Comparison of ENCODE assay signal across 20 cellular contexts in the genomic region with DNA sequence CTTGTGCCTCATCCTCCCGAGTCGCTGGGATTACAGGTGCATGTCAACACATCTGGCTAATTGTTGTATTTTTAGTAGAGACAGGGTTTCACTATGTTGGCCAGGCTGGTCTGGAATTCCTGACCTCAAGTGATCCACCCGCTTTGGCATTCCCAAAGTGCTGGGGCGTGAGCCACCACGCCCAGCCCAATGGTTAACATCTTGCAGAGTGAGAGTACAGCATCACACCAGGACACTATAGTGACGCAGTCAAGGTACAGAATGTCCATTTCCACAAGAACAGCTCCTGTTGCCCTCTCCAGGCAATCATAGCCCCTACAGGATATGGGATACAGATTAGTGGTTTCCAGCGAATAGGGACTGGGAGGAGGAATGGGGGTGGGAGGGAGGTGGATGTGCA. TPM values are rescaled to one million over a fixed set of nuclear protein-coding genes. Genes with fewer than 3 reads are reported as not detected.
DNase-seq lines count a peak whose midpoint lies in the region; ATAC-seq, FAIRE-seq and TF ChIP-seq lines count a peak whose summit lies in the region.
"Had no signal": no experiment of that assay in that cellular context is flagged by ENCODE, and none has a peak within 500 bp of the region (broad histone marks: within the 10 kb centered on the region; RNA-seq: fewer than 3 reads in every experiment).

No MANE protein-coding gene starts in this region.

- H3K27me3 Mint-ChIP-seq in MCF 10A (ENCODE audit: insufficient read depth, unreplicated experiment) (no peaks in the 10 kb centered on the region), neural progenitor cell (ENCODE audit: insufficient read depth, low read depth) (no peaks in the 10 kb centered on the region)

- H3K9me3 Mint-ChIP-seq in MCF 10A (ENCODE audit: unreplicated experiment): no peaks in the 10 kb centered on the region
- no peaks in the 10 kb centered on the region for H3K9me3 Mint-ChIP-seq in neural progenitor cell
- H3K9me3 Mint-ChIP-seq: CD4-positive, alpha-beta T cell had no signal

- no peaks in the 10 kb centered on the region for H3K4me1 Mint-ChIP-seq in MCF 10A (ENCODE audit: insufficient read depth, unreplicated experiment)
- no peaks in the 10 kb centered on the region for H3K4me1 Mint-ChIP-seq in neural progenitor cell

- no peak for TF ChIP-seq POLR2A in K562 (conservative IDR thresholded peaks at IDR 0.05)

- dilution Hi-C loops in mammary epithelial cell (cut with HindIII; ENCODE audit: low sequenced_read_pairs): no loop called here

- POLR2A ChIA-PET in MCF 10A (lab: Yijun Ruan, JAX) (interaction anchor here (1.0 kb wide), 1 partner anchor 57 kb away, joined by 3 read pairs; no protein-coding TSS in a partner anchor), K562 (lab: Yijun Ruan, JAX) (no interaction called here)

- H3K4me3 ChIP-seq in mammary epithelial cell (replicated peaks in 1 of 3; ENCODE audit: insufficient read depth in 1 of 3, low read depth in 2 of 3, low read length in 3 of 3) (no peak overlapping the region), K562 (no peak overlapping the region), neural progenitor cell (no peak overlapping the region)
- H3K4me3 ChIP-seq in effector memory CD4-positive, alpha-beta T cell (ENCODE audit: insufficient read depth, low read depth, low read length, poor library complexity, severe bottlenecking): no peak overlapping the region
- H3K4me3 ChIP-seq: A549 had no signal

- no peak for TF ChIP-seq RAD21 in K562 (CRISPR knock-in tag; conservative IDR thresholded peaks at IDR 0.05 in 1 of 2, IDR thresholded peaks at IDR 0.05 in 1 of 2)

- CTCF ChIA-PET in MCF 10A (lab: Yijun Ruan, JAX): no interaction called here
- CTCF ChIA-PET in mammary epithelial cell (lab: Charles Lee; ENCODE audit: low non-redundant PET): no interaction called here
- CTCF ChIA-PET in K562 (lab: Yijun Ruan, JAX; ENCODE audit: low intra/inter-chr PET ratio): no interaction called here

- H3K4me2 ChIP-seq in mammary epithelial cell (ENCODE audit: insufficient read depth, low read depth, low read length) (no peak overlapping the region), K562 (ENCODE audit: insufficient read depth, low read length) (no peak overlapping the region), neural progenitor cell (no peak overlapping the region)
- H3K4me2 ChIP-seq: A549 had no signal

- in situ Hi-C loops in mammary epithelial cell (cut with MboI; ENCODE audit: low sequenced_read_pairs in 2 of 2) (no loop called here), K562 (cut with MboI) (no loop called here)

- no peak for TF ChIP-seq EP300 in K562 (IDR thresholded peaks at IDR 0.05; ENCODE audit: low read length)

- no peak overlapping the region for H3K27ac ChIP-seq in mammary epithelial cell (ENCODE audit: insufficient read depth, low read depth, low read length)
- no peak overlapping the region for H3K27ac ChIP-seq in K562 (ENCODE audit: extremely low read depth, low read depth, low read length)
- no peak overlapping the region for H3K27ac ChIP-seq in neural progenitor cell
- H3K27ac ChIP-seq in effector memory CD4-positive, alpha-beta T cell (ENCODE audit: insufficient read depth, low read length, poor library complexity, severe bottlenecking): no peak overlapping the region
- H3K27ac ChIP-seq: 22Rv1, A549, C4-2B had no signal

- DNase-seq in MCF 10A (ENCODE audit: unreplicated experiment) (peak; percentile 38), mammary epithelial cell (no peak), K562 (ENCODE audit: extremely low read depth in 1 of 4, low spot score in 3 of 4) (no peak), neural progenitor cell (ENCODE audit: low spot score) (no peak), urothelium cell line (ENCODE audit: low spot score) (no peak), cerebellum (ENCODE audit: low spot score) (no peak)
- DNase-seq in effector memory CD4-positive, alpha-beta T cell: no peak
- DNase-seq: AML-193; Caco-2; CD4-positive, alpha-beta T cell; HCEC 1CT; KBM-7 had no signal

- H3K9me3 ChIP-seq in mammary epithelial cell (replicated peaks; ENCODE audit: insufficient read depth, low read length) (no peaks in the 10 kb centered on the region), K562 (replicated peaks; ENCODE audit: control insufficient read depth, insufficient read depth, low read depth, low read length) (no peaks in the 10 kb centered on the region), neural progenitor cell (ENCODE audit: low read depth) (no peaks in the 10 kb centered on the region)
- no peaks in the 10 kb centered on the region for H3K9me3 ChIP-seq in effector memory CD4-positive, alpha-beta T cell (ENCODE audit: control insufficient read depth, low read length)
- H3K9me3 ChIP-seq: A549, Caco-2 had no signal

- no peak for TF ChIP-seq CTCF in MCF 10A (IDR thresholded peaks at IDR 0.05; ENCODE audit: unreplicated experiment)
- TF ChIP-seq CTCF in mammary epithelial cell (conservative IDR thresholded peaks at IDR 0.05 in 1 of 2, IDR thresholded peaks at IDR 0.05 in 1 of 2; ENCODE audit: extremely low read depth in 1 of 2, insufficient read depth in 1 of 2, low read depth in 1 of 2, low read length in 2 of 2): no peak
- TF ChIP-seq CTCF in K562 (IDR thresholded peaks at IDR 0.05 in 2 of 3, conservative IDR thresholded peaks at IDR 0.05 in 1 of 3; ENCODE audit: insufficient read depth in 2 of 3, low read depth in 1 of 3, low read length in 3 of 3): no peak
- no peak for TF ChIP-seq CTCF in neural progenitor cell (IDR thresholded peaks at IDR 0.05)

- intact Hi-C loops in MCF 10A (cut with micrococcal nuclease): no loop called here
- intact Hi-C loops in mammary epithelial cell (cut with micrococcal nuclease): no loop called here
- intact Hi-C loops in K562 (cut with micrococcal nuclease): no loop called here

- H3K9me1 ChIP-seq in K562 (ENCODE audit: control insufficient read depth, insufficient read depth, low read length): no peaks in the 10 kb centered on the region

- ATAC-seq in K562 (peak; percentile 37; the same call in 1 of the 3 replicates), HG02588 (IDR thresholded peaks at IDR 0.05; ENCODE audit: unreplicated experiment) (no peak)

- H3K27ac Mint-ChIP-seq in MCF 10A (ENCODE audit: low read depth, unreplicated experiment) (no peak overlapping the region), neural progenitor cell (peak overlapping the region; percentile 33)
- H3K27ac Mint-ChIP-seq: CD4-positive, alpha-beta T cell had no signal

- 76% methylated on average over 6 of the region's 7 CpGs for WGBS in mammary epithelial cell (ENCODE audit: low coverage, missing lambda C conversion rate)
- 37% methylated on average over 7 of the region's 7 CpGs for WGBS in K562 (ENCODE audit: insufficient coverage, low coverage, missing lambda C conversion rate)

- H3K36me3 Mint-ChIP-seq in MCF 10A (ENCODE audit: insufficient read depth, unreplicated experiment) (no peaks in the 10 kb centered on the region), neural progenitor cell (no peaks in the 10 kb centered on the region)

- H3K9ac ChIP-seq in mammary epithelial cell (ENCODE audit: insufficient read depth, low read length): no peak overlapping the region
- H3K9ac ChIP-seq in K562 (ENCODE audit: insufficient read depth in 1 of 2, low read depth in 2 of 2, low read length in 2 of 2): no peak overlapping the region; a peak in 1 of 4 replicates
- H3K9ac ChIP-seq in neural progenitor cell: no peak overlapping the region

- FAIRE-seq in K562 (lab: Jason Lieb, UNC) (no peak), urothelium cell line (lab: Jason Lieb, UNC) (peak; percentile 17)
- FAIRE-seq: A549, D721Med, G401.6, H1, HTR-8/SVneo had no signal

- H3K4me1 ChIP-seq in mammary epithelial cell (ENCODE audit: insufficient read depth, low read length) (no peaks in the 10 kb centered on the region), K562 (replicated peaks in 1 of 2; ENCODE audit: control insufficient read depth in 2 of 2, insufficient read depth in 2 of 2, low read length in 2 of 2) (no peaks in the 10 kb centered on the region), neural progenitor cell (no peaks in the 10 kb centered on the region)
- no peaks in the 10 kb centered on the region for H3K4me1 ChIP-seq in effector memory CD4-positive, alpha-beta T cell (ENCODE audit: control insufficient read depth, insufficient read depth, low read length, poor library complexity, severe bottlenecking)
- H3K4me1 ChIP-seq: A549, Caco-2 had no signal

- BruUV-seq in MCF 10A (replicated peaks; lab: Mats Ljungman, UMichigan) (no TSS peak), mammary epithelial cell (replicated peaks; lab: Mats Ljungman, UMichigan) (no TSS peak), K562 (replicated peaks; lab: Mats Ljungman, UMichigan) (no TSS peak)

- H2AFZ ChIP-seq in mammary epithelial cell (ENCODE audit: low read depth, low read length) (no peak overlapping the region), K562 (ENCODE audit: low read depth, low read length) (no peak overlapping the region), neural progenitor cell (replicated peaks) (no peak overlapping the region)

- H3K36me3 ChIP-seq in mammary epithelial cell (ENCODE audit: insufficient read depth, low read length) (no peaks in the 10 kb centered on the region), K562 (ENCODE audit: control insufficient read depth, insufficient read depth, low read length) (no peaks in the 10 kb centered on the region), neural progenitor cell (no peaks in the 10 kb centered on the region)
- H3K36me3 ChIP-seq in effector memory CD4-positive, alpha-beta T cell (ENCODE audit: control insufficient read depth, insufficient read depth, low read length): no peaks in the 10 kb centered on the region

- no peak overlapping the region for H3K4me3 Mint-ChIP-seq in MCF 10A (ENCODE audit: unreplicated experiment)
- no peak overlapping the region for H3K4me3 Mint-ChIP-seq in neural progenitor cell
- H3K4me3 Mint-ChIP-seq: CD4-positive, alpha-beta T cell had no signal

- H4K20me1 ChIP-seq in mammary epithelial cell (ENCODE audit: insufficient read depth, low read length) (no peaks in the 10 kb centered on the region), K562 (replicated peaks; ENCODE audit: control insufficient read depth, insufficient read depth, low read length) (no peaks in the 10 kb centered on the region), neural progenitor cell (ENCODE audit: low read depth) (no peaks in the 10 kb centered on the region)

- no peaks in the 10 kb centered on the region for H3K79me2 ChIP-seq in mammary epithelial cell (ENCODE audit: insufficient read depth, low read length)
- no peaks in the 10 kb centered on the region for H3K79me2 ChIP-seq in K562 (ENCODE audit: control insufficient read depth, insufficient read depth, low read length)
- H3K79me2 ChIP-seq in neural progenitor cell (ENCODE audit: low read depth): no peaks in the 10 kb centered on the region

- H3K27me3 ChIP-seq in mammary epithelial cell (ENCODE audit: insufficient read depth, low read length): no peaks in the 10 kb centered on the region
- no peaks in the 10 kb centered on the region for H3K27me3 ChIP-seq in K562 (ENCODE audit: control insufficient read depth in 2 of 2, insufficient read depth in 2 of 2, low read length in 2 of 2)
- peaks cover 12% of the 10 kb centered on the region for H3K27me3 ChIP-seq in neural progenitor cell
- H3K27me3 ChIP-seq in effector memory CD4-positive, alpha-beta T cell (replicated peaks; ENCODE audit: control insufficient read depth, insufficient read depth, low read length, poor library complexity, severe bottlenecking): no peaks in the 10 kb centered on the region

- H3F3A ChIP-seq in neural progenitor cell (ENCODE audit: low read depth): no peaks in the 10 kb centered on the region

RNA-seq across cellular contexts. Expression of a gene that starts 34.0 kb away (rescaled TPM):
- total RNA-seq in MCF 10A (2022) (0.14 and 0.15 TPM in 2 replicates), mammary epithelial cell (under 1 TPM in 1 of 2 donors, not detected in 1; 0.17 TPM), K562 (2014; rRNA removed) (0.16 and 0.23 TPM in 2 replicates), K562 (2014; rRNA removed; fragmentation: Illumina TruSeq; extraction: Trizol) (0.06 and 0.11 TPM in 2 replicates), K562 (2015; rRNA removed; fragmentation: Illumina TruSeq; extraction: Trizol) (0.23 and 0.25 TPM in 2 replicates), K562 (2021) (0.62 and 0.72 TPM in 2 replicates), neural progenitor cell (ENCODE audit: low replicate concordance) (0.03 TPM in 1 of 2 replicates, not detected in the other), cerebellum (0.54 TPM)
- polyA plus RNA-seq in mammary epithelial cell (0.02 TPM), K562 (2011; rRNA removed) (0.08 and 0.10 TPM in 2 replicates), K562 (2014; fragmentation: Illumina TruSeq; extraction: Trizol) (0.04 and 0.26 TPM in 2 replicates), K562 (2014; fragmentation: Nextera tagmentation; extraction: Ambion mirVana) (under 1 TPM in 1 of 2 experiments, not detected in 1; 0.03 TPM), K562 (2014; rRNA removed) (0.16 and 0.26 TPM in 2 replicates)
- polyA minus RNA-seq in mammary epithelial cell: not detected
- total RNA-seq in K562 (2011; cell fraction: chromatin; rRNA removed; ENCODE audit: low replicate concordance): 0.44 and 2.2 TPM in 2 replicates
- total RNA-seq in K562 (2011; cell fraction: nucleolus; rRNA removed): 1.2 and 1.3 TPM in 2 replicates
- 0.88 and 1.1 TPM in 2 replicates for total RNA-seq in K562 (2011; cell fraction: nucleoplasm; rRNA removed)
- 0.03 and 0.33 TPM in 2 replicates for polyA plus RNA-seq in K562 (2011; cell fraction: cytosol; rRNA removed)
- 0.39 and 1.3 TPM in 2 replicates for polyA plus RNA-seq in K562 (2011; cell fraction: nucleus; rRNA removed)
- polyA plus RNA-seq in K562 (2012): 0.30 and 0.71 TPM in 2 replicates
- polyA minus RNA-seq in K562 (2011; rRNA and poly(A)+ RNA removed): 0.27 and 0.28 TPM in 2 replicates
- polyA minus RNA-seq in K562 (2011; cell fraction: cytosol; rRNA and poly(A)+ RNA removed): 0.73 and 0.86 TPM in 2 replicates
- 1.3 and 1.5 TPM in 2 replicates for polyA minus RNA-seq in K562 (2011; cell fraction: nucleus; rRNA and poly(A)+ RNA removed)

RNA-seq across cellular contexts. Expression of a gene that starts 55.2 kb away (rescaled TPM):
- 35.1 and 36.2 TPM in 2 replicates for total RNA-seq in MCF 10A (2022)
- total RNA-seq in mammary epithelial cell: 10 to 100 TPM; 73.2 to 75.6 TPM
- polyA plus RNA-seq in mammary epithelial cell: 66.2 TPM
- polyA minus RNA-seq in mammary epithelial cell: 107 TPM
- total RNA-seq in K562 (2011; cell fraction: chromatin; rRNA removed; ENCODE audit: low replicate concordance): 44.0 and 75.1 TPM in 2 replicates
- 40.9 and 43.2 TPM in 2 replicates for total RNA-seq in K562 (2011; cell fraction: nucleolus; rRNA removed)
- 50.7 and 64.6 TPM in 2 replicates for total RNA-seq in K562 (2011; cell fraction: nucleoplasm; rRNA removed)
- 38.6 and 46.5 TPM in 2 replicates for total RNA-seq in K562 (2014; rRNA removed)
- total RNA-seq in K562 (2014; rRNA removed; fragmentation: Illumina TruSeq; extraction: Trizol): 9.5 and 12.4 TPM in 2 replicates
- 15.8 and 17.9 TPM in 2 replicates for total RNA-seq in K562 (2015; rRNA removed; fragmentation: Illumina TruSeq; extraction: Trizol)
- 33.9 and 35.2 TPM in 2 replicates for total RNA-seq in K562 (2021)
- 28.8 and 35.2 TPM in 2 replicates for polyA plus RNA-seq in K562 (2011; rRNA removed)
- 33.7 and 78.6 TPM in 2 replicates for polyA plus RNA-seq in K562 (2011; cell fraction: cytosol; rRNA removed)
- polyA plus RNA-seq in K562 (2011; cell fraction: nucleus; rRNA removed): 40.1 and 81.8 TPM in 2 replicates
- 28.0 and 45.2 TPM in 2 replicates for polyA plus RNA-seq in K562 (2012)
- polyA plus RNA-seq in K562 (2014; fragmentation: Illumina TruSeq; extraction: Trizol): 25.9 and 30.9 TPM in 2 replicates
- polyA plus RNA-seq in K562 (2014; fragmentation: Nextera tagmentation; extraction: Ambion mirVana): 1 to 10 TPM in 1 of 2 experiments, under 1 TPM in 1; 0.41 to 2.0 TPM
- 29.3 and 36.1 TPM in 2 replicates for polyA plus RNA-seq in K562 (2014; rRNA removed)
- polyA minus RNA-seq in K562 (2011; rRNA and poly(A)+ RNA removed): 15.6 and 28.1 TPM in 2 replicates
- 27.2 and 30.5 TPM in 2 replicates for polyA minus RNA-seq in K562 (2011; cell fraction: cytosol; rRNA and poly(A)+ RNA removed)
- polyA minus RNA-seq in K562 (2011; cell fraction: nucleus; rRNA and poly(A)+ RNA removed): 15.8 and 18.1 TPM in 2 replicates
- total RNA-seq in neural progenitor cell (ENCODE audit: low replicate concordance): 21.8 and 37.5 TPM in 2 replicates
- 18.8 TPM for total RNA-seq in cerebellum

RNA-seq across cellular contexts. Expression of a gene that starts 59.5 kb away (rescaled TPM):
- 21.3 and 27.9 TPM in 2 replicates for total RNA-seq in MCF 10A (2022)
- total RNA-seq in mammary epithelial cell: 10 to 100 TPM; 30.2 to 32.8 TPM
- 4.1 TPM for polyA plus RNA-seq in mammary epithelial cell
- polyA minus RNA-seq in mammary epithelial cell: 14.2 TPM
- 13.1 and 32.6 TPM in 2 replicates for total RNA-seq in K562 (2011; cell fraction: chromatin; rRNA removed; ENCODE audit: low replicate concordance)
- 11.2 and 12.5 TPM in 2 replicates for total RNA-seq in K562 (2011; cell fraction: nucleolus; rRNA removed)
- total RNA-seq in K562 (2011; cell fraction: nucleoplasm; rRNA removed): 20.3 and 27.3 TPM in 2 replicates
- total RNA-seq in K562 (2014; rRNA removed): 5.6 and 6.2 TPM in 2 replicates
- total RNA-seq in K562 (2014; rRNA removed; fragmentation: Illumina TruSeq; extraction: Trizol): 13.5 and 14.8 TPM in 2 replicates
- 10.6 and 11.2 TPM in 2 replicates for total RNA-seq in K562 (2015; rRNA removed; fragmentation: Illumina TruSeq; extraction: Trizol)
- total RNA-seq in K562 (2021): 12.7 and 13.1 TPM in 2 replicates
- polyA plus RNA-seq in K562 (2011; rRNA removed): 7.3 and 8.3 TPM in 2 replicates
- 1.8 and 4.2 TPM in 2 replicates for polyA plus RNA-seq in K562 (2011; cell fraction: cytosol; rRNA removed)
- polyA plus RNA-seq in K562 (2011; cell fraction: nucleus; rRNA removed): 6.5 and 7.7 TPM in 2 replicates
- 9.8 and 11.3 TPM in 2 replicates for polyA plus RNA-seq in K562 (2012)
- 12.8 and 14.1 TPM in 2 replicates for polyA plus RNA-seq in K562 (2014; fragmentation: Illumina TruSeq; extraction: Trizol)
- polyA plus RNA-seq in K562 (2014; fragmentation: Nextera tagmentation; extraction: Ambion mirVana): 1 to 10 TPM; 1.6 TPM
- 8.8 and 9.8 TPM in 2 replicates for polyA plus RNA-seq in K562 (2014; rRNA removed)
- polyA minus RNA-seq in K562 (2011; rRNA and poly(A)+ RNA removed): 6.8 and 7.8 TPM in 2 replicates
- polyA minus RNA-seq in K562 (2011; cell fraction: cytosol; rRNA and poly(A)+ RNA removed): 5.3 and 6.5 TPM in 2 replicates
- 5.9 and 10.9 TPM in 2 replicates for polyA minus RNA-seq in K562 (2011; cell fraction: nucleus; rRNA and poly(A)+ RNA removed)
- total RNA-seq in neural progenitor cell (ENCODE audit: low replicate concordance): 18.5 and 26.5 TPM in 2 replicates
- total RNA-seq in cerebellum: 38.2 TPM
